11 cellular contexts compared by ENCODE assay signal in genomic region chr16:16833165-16833564, GRCh38.
"Had no signal": no experiment of that assay in that cellular context is flagged by ENCODE, and none has a peak within 500 bp of the region (broad histone marks: within the 10 kb centered on the region; RNA-seq: fewer than 3 reads in every experiment).

No MANE protein-coding gene starts in this region.

- H3K9me3 Mint-ChIP-seq: GM23338, H9 had no signal

- H3K36me3 ChIP-seq: HAP-1 had no signal

- H3K27ac Mint-ChIP-seq: GM23338, H9, HFFc6 had no signal

- H3K4me3 ChIP-seq: GM23248, GM23338, HAP-1 had no signal

- H3K27ac ChIP-seq: GM23248 had no signal

- DNase-seq: GM23248, GOT3, H7, H9, HCEC 1CT, HFFc6 had no signal

- H2AFZ ChIP-seq: GM23248, GM23338 had no signal

- H3K9ac ChIP-seq: GM23248 had no signal

- H3K9me3 ChIP-seq: HAP-1 had no signal

- FAIRE-seq: H1, H54 had no signal

- H3K4me2 ChIP-seq: GM23338 had no signal

- H3K4me3 Mint-ChIP-seq: GM23338, H9, HFFc6 had no signal

- ATAC-seq: GM23338, HCT116 had no signal

- H3K4me1 ChIP-seq: HAP-1 had no signal
